ENCODE assay signal across 9 cellular contexts in genomic region chr12:98352218-98352811, GRCh38.
DNase-seq lines count a peak whose midpoint lies in the region; ATAC-seq and TF ChIP-seq lines count a peak whose summit lies in the region.
"Had no signal": no experiment of that assay in that cellular context is flagged by ENCODE, and none has a peak within 500 bp of the region (broad histone marks: within the 10 kb centered on the region; RNA-seq: fewer than 3 reads in every experiment).

No MANE protein-coding gene starts in this region.

- peak; percentile 86 for ATAC-seq in activated CD4-positive, alpha-beta T cell treated with anti-CD3 and anti-CD28 coated beads for 36 hours
- ATAC-seq in HG03066 (IDR thresholded peaks at IDR 0.05; ENCODE audit: low read depth, unreplicated experiment): peak; percentile 58

- no peak for DNase-seq in activated CD4-positive, alpha-beta T cell treated with anti-CD3 and anti-CD28 coated beads for 36 hours
- DNase-seq in activated CD4-positive, alpha-beta T cell treated with anti-CD3 and anti-CD28 coated beads for 1 hour: no peak
- DNase-seq in amniotic epithelial cell (ENCODE audit: low read depth) (peak; percentile 93), trophoblast cell (peak; percentile 14 to 46), cortex of kidney (lab: John Stamatoyannopoulos, UW) (no peak), substantia nigra (lab: John Stamatoyannopoulos, UW) (no peak), mesothelial cell of epicardium (ENCODE audit: low spot score in 2 of 2, unreplicated experiment in 2 of 2) (no peak)

- peak overlapping the region; percentile 7 for H3K4me2 ChIP-seq in trophoblast cell (ENCODE audit: low read length)

- H2BK120ac ChIP-seq in trophoblast cell (ENCODE audit: insufficient read depth, low read length, poor library complexity): no peak overlapping the region

- H4K91ac ChIP-seq in trophoblast cell (ENCODE audit: low read depth, low read length): no peak overlapping the region

- H3K27me3 Mint-ChIP-seq in activated CD4-positive, alpha-beta T cell treated with anti-CD3 and anti-CD28 coated beads for 36 hours: peaks cover 5% of the 10 kb centered on the region
- H3K27me3 Mint-ChIP-seq in mesothelial cell of epicardium (ENCODE audit: low read depth): no peaks in the 10 kb centered on the region

- no peak overlapping the region for H2AFZ ChIP-seq in trophoblast cell (ENCODE audit: insufficient read depth, low read length, poor library complexity)

- H3K4me1 Mint-ChIP-seq in activated CD4-positive, alpha-beta T cell treated with anti-CD3 and anti-CD28 coated beads for 36 hours: peaks cover 7% of the 10 kb centered on the region
- H3K4me1 Mint-ChIP-seq in mesothelial cell of epicardium: peaks cover 5% of the 10 kb centered on the region

- no CpG with 5 or more reads among the region's 4 CpGs for WGBS in trophoblast cell (ENCODE audit: extremely low coverage, insufficient coverage, insufficient read length)

- no peak overlapping the region for H3K14ac ChIP-seq in trophoblast cell (ENCODE audit: low read length)

- no peaks in the 10 kb centered on the region for H3K36me3 ChIP-seq in trophoblast cell (ENCODE audit: control insufficient read depth in 1 of 2, insufficient read depth in 2 of 2, low read length in 2 of 2)
- H3K36me3 ChIP-seq: BLaER1 treated with 17β-estradiol and CSF1 and Interleukin-3, amounts not matched to agents 10 nM and 100 nM had no signal

- H3K9me3 ChIP-seq in trophoblast cell (ENCODE audit: insufficient read depth, low read depth, low read length): no peaks in the 10 kb centered on the region
- H3K9me3 ChIP-seq: BLaER1 treated with 17β-estradiol and CSF1 and Interleukin-3, amounts not matched to agents 10 nM and 100 nM had no signal

- H3K79me2 ChIP-seq in trophoblast cell (ENCODE audit: control insufficient read depth, insufficient read depth, low read length, poor library complexity): no peaks in the 10 kb centered on the region

- no peaks in the 10 kb centered on the region for H3K9me3 Mint-ChIP-seq in activated CD4-positive, alpha-beta T cell treated with anti-CD3 and anti-CD28 coated beads for 36 hours (ENCODE audit: low read depth)
- no peaks in the 10 kb centered on the region for H3K9me3 Mint-ChIP-seq in mesothelial cell of epicardium

- H4K8ac ChIP-seq in trophoblast cell (ENCODE audit: low read depth, low read length): no peak overlapping the region

- peaks cover 0 to 3% of the 10 kb centered on the region in 2 experiments for H3K4me1 ChIP-seq in trophoblast cell (ENCODE audit: control insufficient read depth in 1 of 2, insufficient read depth in 2 of 2, low read length in 2 of 2)

- no peaks in the 10 kb centered on the region for H3K36me3 Mint-ChIP-seq in activated CD4-positive, alpha-beta T cell treated with anti-CD3 and anti-CD28 coated beads for 36 hours (ENCODE audit: low read depth)
- no peaks in the 10 kb centered on the region for H3K36me3 Mint-ChIP-seq in mesothelial cell of epicardium

- no peaks in the 10 kb centered on the region for H3K27me3 ChIP-seq in trophoblast cell (ENCODE audit: insufficient read depth, low read length)
- H3K27me3 ChIP-seq: BLaER1 treated with 17β-estradiol and CSF1 and Interleukin-3, amounts not matched to agents 10 nM and 100 nM had no signal

- H3K27ac ChIP-seq in trophoblast cell (ENCODE audit: low read depth, low read length) (no peak overlapping the region), substantia nigra (ENCODE audit: low read depth, low read length, poor library complexity, severe bottlenecking) (no peak overlapping the region)

- H2AK5ac ChIP-seq in trophoblast cell (ENCODE audit: low read length): no peak overlapping the region

- H2BK5ac ChIP-seq in trophoblast cell (ENCODE audit: low read depth, low read length, poor library complexity): no peak overlapping the region

- no peak overlapping the region for H3K18ac ChIP-seq in trophoblast cell (ENCODE audit: low read length)

- no peak overlapping the region for H3K27ac Mint-ChIP-seq in activated CD4-positive, alpha-beta T cell treated with anti-CD3 and anti-CD28 coated beads for 36 hours
- no peak overlapping the region for H3K27ac Mint-ChIP-seq in mesothelial cell of epicardium

- TF ChIP-seq CTCF in mesothelial cell of epicardium (IDR thresholded peaks at IDR 0.05; ENCODE audit: unreplicated experiment): no peak

- CTCF ChIA-PET in activated CD4-positive, alpha-beta T cell treated with anti-CD3 and anti-CD28 coated beads for 36 hours (lab: Charles Lee): no interaction called here

- H3K4me3 ChIP-seq in trophoblast cell (ENCODE audit: low read depth, low read length): no peak overlapping the region
- H3K4me3 ChIP-seq: BLaER1 treated with 17β-estradiol and CSF1 and Interleukin-3, amounts not matched to agents 10 nM and 100 nM had no signal

- intact Hi-C loops in activated CD4-positive, alpha-beta T cell treated with anti-CD3 and anti-CD28 coated beads for 36 hours (cut with DNase I, micrococcal nuclease): no loop called here

- no peaks in the 10 kb centered on the region for H3K79me1 ChIP-seq in trophoblast cell (ENCODE audit: low read length)

- POLR2A ChIA-PET in activated CD4-positive, alpha-beta T cell treated with anti-CD3 and anti-CD28 coated beads for 36 hours (lab: Charles Lee): no interaction called here

- no peak overlapping the region for H2BK12ac ChIP-seq in trophoblast cell (ENCODE audit: low read length)

- H3K9ac ChIP-seq in trophoblast cell (ENCODE audit: low read length): no peak overlapping the region
- H3K9ac ChIP-seq: BLaER1 treated with 17β-estradiol and CSF1 and Interleukin-3, amounts not matched to agents 10 nM and 100 nM had no signal

- no peak overlapping the region for H3K4me3 Mint-ChIP-seq in activated CD4-positive, alpha-beta T cell treated with anti-CD3 and anti-CD28 coated beads for 36 hours
- H3K4me3 Mint-ChIP-seq in mesothelial cell of epicardium: no peak overlapping the region

- no peak overlapping the region for H4K12ac ChIP-seq in trophoblast cell (ENCODE audit: low read depth, low read length)

- H3K23ac ChIP-seq in trophoblast cell (ENCODE audit: low read length): no peak overlapping the region

- no peak overlapping the region for H3K4ac ChIP-seq in trophoblast cell (ENCODE audit: low read depth, low read length)

Comparison
In these comparisons a context has a peak if more than half of its experiments do, and no peak if none do; other contexts are left out.
1. DNase-seq: peak in amniotic epithelial cell (single experiment) and trophoblast cell (2 of 2); none in activated CD4-positive, alpha-beta T cell treated with anti-CD3 and anti-CD28 coated beads for 36 hours (single experiment), activated CD4-positive, alpha-beta T cell treated with anti-CD3 and anti-CD28 coated beads for 1 hour (single experiment), cortex of kidney (single experiment), substantia nigra (0 of 49) and mesothelial cell of epicardium (0 of 2).